In genomic region chr3:171187706-171188290, GRCh38 we compare ENCODE assay signal across 7 cellular contexts.
DNase-seq lines count a peak whose midpoint lies in the region; ATAC-seq and TF ChIP-seq lines count a peak whose summit lies in the region.

No MANE protein-coding gene starts in this region.

- peaks cover 4% of the 10 kb centered on the region; the same call in 1 of the 2 replicates for H3K36me3 Mint-ChIP-seq in HFFc6 (ENCODE audit: low read depth)

- H3K9me3 ChIP-seq in mammary epithelial cell (replicated peaks; ENCODE audit: insufficient read depth, low read length) = no peaks in the 10 kb centered on the region
- H3K9me3 ChIP-seq in liver (ENCODE audit: control insufficient read depth in 4 of 4, low read length in 3 of 4) = no peaks in the 10 kb centered on the region

- H3K79me2 ChIP-seq in mammary epithelial cell (ENCODE audit: insufficient read depth, low read length) = no peaks in the 10 kb centered on the region

- H3K36me3 ChIP-seq in mammary epithelial cell (ENCODE audit: insufficient read depth, low read length) (no peaks in the 10 kb centered on the region), liver (ENCODE audit: control insufficient read depth in 4 of 4, insufficient read depth in 3 of 4, low read depth in 1 of 4, low read length in 3 of 4) (no peaks in the 10 kb centered on the region)

- intact Hi-C loops in mammary epithelial cell (cut with micrococcal nuclease) = loop anchor here (1.0 to 10.0 kb wide), 5 partner anchors 195 to 647 kb away; partner anchors contain the start of gene TNIK

- H3K27ac ChIP-seq in mammary epithelial cell (ENCODE audit: insufficient read depth, low read depth, low read length) (no peak overlapping the region), liver (ENCODE audit: low read depth in 1 of 2, low read length in 2 of 2) (no peak overlapping the region)

- H3K4me3 Mint-ChIP-seq in HFFc6 = no peak overlapping the region

- no TSS peak for BruUV-seq in mammary epithelial cell (replicated peaks; lab: Mats Ljungman, UMichigan)

- no peak overlapping the region for H2AFZ ChIP-seq in mammary epithelial cell (ENCODE audit: low read depth, low read length)

- H3K4me3 ChIP-seq in mammary epithelial cell (replicated peaks in 1 of 3; ENCODE audit: insufficient read depth in 1 of 3, low read depth in 2 of 3, low read length in 3 of 3) (no peak overlapping the region), liver (ENCODE audit: low read depth in 1 of 3, low read length in 3 of 3) (no peak overlapping the region)

- WGBS in mammary epithelial cell (ENCODE audit: low coverage, missing lambda C conversion rate) = 44% methylated on average over 4 of the region's 5 CpGs
- 33% methylated on average over 5 of the region's 5 CpGs for WGBS in liver

- in situ Hi-C loops in mammary epithelial cell (cut with MboI; ENCODE audit: low sequenced_read_pairs in 2 of 2) = loop anchor here (10.0 kb wide), 2 partner anchors 277 to 377 kb away; partner anchors contain the start of gene TNIK (in 1 of the 2)

- dilution Hi-C loops in mammary epithelial cell (cut with HindIII; ENCODE audit: low sequenced_read_pairs) = no loop called here

- TF ChIP-seq RAD21 in liver (IDR thresholded peaks at IDR 0.05) = peak; percentile 89 to 95

- peaks cover 48% of the 10 kb centered on the region for H3K4me1 Mint-ChIP-seq in HFFc6 (ENCODE audit: low read depth)

- TF ChIP-seq CTCF in HFFc6 (IDR thresholded peaks at IDR 0.05) (peak; percentile 85), mammary epithelial cell (conservative IDR thresholded peaks at IDR 0.05 in 1 of 2, IDR thresholded peaks at IDR 0.05 in 1 of 2; ENCODE audit: extremely low read depth in 1 of 2, insufficient read depth in 1 of 2, low read depth in 1 of 2, low read length in 2 of 2) (peak; percentile 53 to 78), liver (IDR thresholded peaks at IDR 0.05; ENCODE audit: low read depth, low read length, missing input control) (peak; percentile 68)

- H3K9ac ChIP-seq in mammary epithelial cell (ENCODE audit: insufficient read depth, low read length) = no peak overlapping the region
- peak overlapping the region in 1 of 2 donors; percentile 17 for H3K9ac ChIP-seq in liver (ENCODE audit: low read depth in 1 of 2, low read length in 2 of 2)

- H3K27ac Mint-ChIP-seq in HFFc6 = no peak overlapping the region

- H3K4me1 ChIP-seq in mammary epithelial cell (ENCODE audit: insufficient read depth, low read length) (no peaks in the 10 kb centered on the region), liver (ENCODE audit: control insufficient read depth in 4 of 4, insufficient read depth in 4 of 4, low read length in 3 of 4) (peaks cover 0 to 13% (median 4%) of the 10 kb centered on the region in 4 donors)

- H3K27me3 ChIP-seq in mammary epithelial cell (ENCODE audit: insufficient read depth, low read length) (no peaks in the 10 kb centered on the region), liver (ENCODE audit: control insufficient read depth in 4 of 4, insufficient read depth in 4 of 4, low read length in 3 of 4) (no peaks in the 10 kb centered on the region)

- CTCF ChIA-PET in mammary epithelial cell (lab: Charles Lee; ENCODE audit: low non-redundant PET) = no interaction called here

- DNase-seq in ELR (ENCODE audit: low read depth) = peak; percentile 66
- no peak for DNase-seq in HFFc6
- peak; percentile 16 to 70 for DNase-seq in NCI-H526 (lab: John Stamatoyannopoulos, UW)
- no peak for DNase-seq in mammary epithelial cell
- no peak for DNase-seq in effector CD8-positive, alpha-beta T cell (lab: John Stamatoyannopoulos, UW)

- H3K4me2 ChIP-seq in mammary epithelial cell (ENCODE audit: insufficient read depth, low read depth, low read length) = no peak overlapping the region

- H3K9me3 Mint-ChIP-seq in HFFc6 = no peaks in the 10 kb centered on the region

- no peak for ATAC-seq in GM19395 (IDR thresholded peaks at IDR 0.05; ENCODE audit: unreplicated experiment)

- H4K20me1 ChIP-seq in mammary epithelial cell (ENCODE audit: insufficient read depth, low read length) = no peaks in the 10 kb centered on the region

- no peaks in the 10 kb centered on the region for H3K27me3 Mint-ChIP-seq in HFFc6 (ENCODE audit: insufficient read depth)

TF ChIP-seq in liver, 16 proteins besides CTCF, POLR2A, EP300 and RAD21:
- TF ChIP-seq TAF1 (conservative IDR thresholded peaks at IDR 0.05) = no peak
- no peak for TF ChIP-seq EGR1 (IDR thresholded peaks at IDR 0.05; ENCODE audit: low read depth in 2 of 2)
- TF ChIP-seq GABPA (IDR thresholded peaks at IDR 0.05 in 1 of 2, conservative IDR thresholded peaks at IDR 0.05 in 1 of 2) = no peak
- no peak for TF ChIP-seq REST (IDR thresholded peaks at IDR 0.05)
- no peak for TF ChIP-seq FOXA2 (IDR thresholded peaks at IDR 0.05)

Comparison
In these comparisons a context has a peak if more than half of its experiments do, and no peak if none do; other contexts are left out.
1. DNase-seq: peak in ELR (single experiment) and NCI-H526 (2 of 2); none in HFFc6 (single experiment), mammary epithelial cell (single experiment) and effector CD8-positive, alpha-beta T cell (single experiment).
2. Peak in every context shown above with its lines, with median percentiles within 50 percentile points of each other: CTCF ChIP-seq.